1 cellular context compared by ENCODE assay signal in the genomic region with DNA sequence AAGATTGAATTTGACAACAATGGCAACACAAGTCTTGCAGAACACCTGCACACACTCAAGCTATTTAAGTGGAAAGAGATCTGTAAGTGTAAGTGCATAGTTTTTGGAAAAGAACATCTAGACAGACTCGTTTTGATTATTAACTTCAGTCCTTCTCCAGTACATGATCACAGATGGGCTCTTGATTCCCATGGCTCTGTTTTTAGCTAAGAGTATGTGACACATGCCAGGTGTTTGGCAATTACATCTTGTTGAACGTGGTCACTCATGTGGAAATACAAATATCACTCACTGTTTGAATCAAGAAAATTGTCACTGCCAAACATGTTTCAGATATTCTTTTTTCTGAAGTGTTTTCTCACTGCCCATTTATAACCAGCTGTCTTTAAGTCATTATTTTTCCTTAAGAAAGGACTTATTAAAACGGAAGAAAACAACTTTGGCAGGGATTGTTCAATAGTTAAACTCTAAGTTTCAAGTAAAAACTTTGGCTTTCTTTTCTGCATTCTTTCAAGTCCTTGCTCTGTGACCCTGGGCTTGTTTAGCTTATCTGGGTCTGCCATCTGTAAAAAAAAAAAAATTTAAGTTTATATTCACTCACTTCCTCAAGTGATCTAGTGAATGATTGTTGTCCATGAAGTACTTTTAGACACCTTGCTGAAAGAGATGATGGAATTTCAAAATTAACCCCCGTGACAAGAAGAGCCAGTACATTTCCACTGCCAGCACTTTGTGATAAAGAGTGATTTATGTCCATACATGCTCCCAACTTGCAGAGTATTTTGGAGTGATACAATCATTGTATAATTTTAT.
TF ChIP-seq lines count a peak whose summit lies in the region.

No MANE protein-coding gene starts in this region.

TF ChIP-seq in K562, 482 proteins besides CTCF, POLR2A, EP300 and RAD21 (continues in another document):
- TF ChIP-seq ZBTB40 (IDR thresholded peaks at IDR 0.05), result no peak
- TF ChIP-seq ZBTB40 (CRISPR knock-in tag; IDR thresholded peaks at IDR 0.05), result no peak
- TF ChIP-seq U2AF1 (optimal IDR thresholded peaks at IDR 0.05; ENCODE audit: low read depth, low read length), result no peak
- no peak for TF ChIP-seq ZFP36 (IDR thresholded peaks at IDR 0.05; ENCODE audit: low read depth, low read length, partially characterized antibody)
- TF ChIP-seq ATF1 (CRISPR knock-in tag; IDR thresholded peaks at IDR 0.05), result no peak
- no peak for TF ChIP-seq ATF1 (tag; IDR thresholded peaks at IDR 0.05)
- no peak for TF ChIP-seq TEAD4 (IDR thresholded peaks at IDR 0.05; ENCODE audit: low read length)
- TF ChIP-seq TEAD4 (CRISPR knock-in tag; IDR thresholded peaks at IDR 0.05; ENCODE audit: borderline replicate concordance), result no peak
- no peak for TF ChIP-seq BHLHE40 (IDR thresholded peaks at IDR 0.05; ENCODE audit: low read length)
- TF ChIP-seq RCOR1 (IDR thresholded peaks at IDR 0.05; ENCODE audit: borderline replicate concordance in 1 of 2, low read depth in 2 of 2, low read length in 2 of 2), result no peak
- no peak for TF ChIP-seq SMARCA4 (IDR thresholded peaks at IDR 0.05)
- no peak for TF ChIP-seq ZNF124 (CRISPR knock-in tag; IDR thresholded peaks at IDR 0.05)
- TF ChIP-seq CSDE1 (IDR thresholded peaks at IDR 0.05), result no peak
- no peak for TF ChIP-seq ZBTB17 (CRISPR knock-in tag; IDR thresholded peaks at IDR 0.05)
- no peak for TF ChIP-seq SETDB1 (IDR thresholded peaks at IDR 0.05; ENCODE audit: low read length)
- peak; percentile 94 for TF ChIP-seq MEIS2 (IDR thresholded peaks at IDR 0.05; ENCODE audit: partially characterized antibody)
- TF ChIP-seq HINFP (tag; conservative IDR thresholded peaks at IDR 0.05; ENCODE audit: low read depth), result no peak
- TF ChIP-seq HDAC2 (IDR thresholded peaks at IDR 0.05), result no peak
- TF ChIP-seq ZBTB8A (IDR thresholded peaks at IDR 0.05; ENCODE audit: partially characterized antibody), result no peak
- no peak for TF ChIP-seq PBX2 (CRISPR knock-in tag; IDR thresholded peaks at IDR 0.05; ENCODE audit: low read depth)
- peak; percentile 87 for TF ChIP-seq PBX2 (tag; conservative IDR thresholded peaks at IDR 0.05; ENCODE audit: low read depth)
- peak; percentile 74 for TF ChIP-seq ZNF384 (IDR thresholded peaks at IDR 0.05; ENCODE audit: low read depth, low read length)
- no peak for TF ChIP-seq RAD51 (IDR thresholded peaks at IDR 0.05; ENCODE audit: borderline replicate concordance, low read depth)
- no peak for TF ChIP-seq PTRF (tag; IDR thresholded peaks at IDR 0.05)
- no peak for TF ChIP-seq PHB2 (IDR thresholded peaks at IDR 0.05; ENCODE audit: low read depth)
- TF ChIP-seq ZNF696 (CRISPR knock-in tag; conservative IDR thresholded peaks at IDR 0.05), result no peak
- TF ChIP-seq, protein P1, sequence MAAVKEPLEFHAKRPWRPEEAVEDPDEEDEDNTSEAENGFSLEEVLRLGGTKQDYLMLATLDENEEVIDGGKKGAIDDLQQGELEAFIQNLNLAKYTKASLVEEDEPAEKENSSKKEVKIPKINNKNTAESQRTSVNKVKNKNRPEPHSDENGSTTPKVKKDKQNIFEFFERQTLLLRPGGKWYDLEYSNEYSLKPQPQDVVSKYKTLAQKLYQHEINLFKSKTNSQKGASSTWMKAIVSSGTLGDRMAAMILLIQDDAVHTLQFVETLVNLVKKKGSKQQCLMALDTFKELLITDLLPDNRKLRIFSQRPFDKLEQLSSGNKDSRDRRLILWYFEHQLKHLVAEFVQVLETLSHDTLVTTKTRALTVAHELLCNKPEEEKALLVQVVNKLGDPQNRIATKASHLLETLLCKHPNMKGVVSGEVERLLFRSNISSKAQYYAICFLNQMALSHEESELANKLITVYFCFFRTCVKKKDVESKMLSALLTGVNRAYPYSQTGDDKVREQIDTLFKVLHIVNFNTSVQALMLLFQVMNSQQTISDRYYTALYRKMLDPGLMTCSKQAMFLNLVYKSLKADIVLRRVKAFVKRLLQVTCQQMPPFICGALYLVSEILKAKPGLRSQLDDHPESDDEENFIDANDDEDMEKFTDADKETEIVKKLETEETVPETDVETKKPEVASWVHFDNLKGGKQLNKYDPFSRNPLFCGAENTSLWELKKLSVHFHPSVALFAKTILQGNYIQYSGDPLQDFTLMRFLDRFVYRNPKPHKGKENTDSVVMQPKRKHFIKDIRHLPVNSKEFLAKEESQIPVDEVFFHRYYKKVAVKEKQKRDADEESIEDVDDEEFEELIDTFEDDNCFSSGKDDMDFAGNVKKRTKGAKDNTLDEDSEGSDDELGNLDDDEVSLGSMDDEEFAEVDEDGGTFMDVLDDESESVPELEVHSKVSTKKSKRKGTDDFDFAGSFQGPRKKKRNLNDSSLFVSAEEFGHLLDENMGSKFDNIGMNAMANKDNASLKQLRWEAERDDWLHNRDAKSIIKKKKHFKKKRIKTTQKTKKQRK (IDR thresholded peaks at IDR 0.05; ENCODE audit: borderline replicate concordance, low read depth, low read length), result no peak
- no peak for TF ChIP-seq HNRNPLL (IDR thresholded peaks at IDR 0.05; ENCODE audit: low read depth, low read length, poor library complexity, severe bottlenecking)
- no peak for TF ChIP-seq RBM39 (optimal IDR thresholded peaks at IDR 0.05; ENCODE audit: low read depth, low read length)
- TF ChIP-seq, protein P2, sequence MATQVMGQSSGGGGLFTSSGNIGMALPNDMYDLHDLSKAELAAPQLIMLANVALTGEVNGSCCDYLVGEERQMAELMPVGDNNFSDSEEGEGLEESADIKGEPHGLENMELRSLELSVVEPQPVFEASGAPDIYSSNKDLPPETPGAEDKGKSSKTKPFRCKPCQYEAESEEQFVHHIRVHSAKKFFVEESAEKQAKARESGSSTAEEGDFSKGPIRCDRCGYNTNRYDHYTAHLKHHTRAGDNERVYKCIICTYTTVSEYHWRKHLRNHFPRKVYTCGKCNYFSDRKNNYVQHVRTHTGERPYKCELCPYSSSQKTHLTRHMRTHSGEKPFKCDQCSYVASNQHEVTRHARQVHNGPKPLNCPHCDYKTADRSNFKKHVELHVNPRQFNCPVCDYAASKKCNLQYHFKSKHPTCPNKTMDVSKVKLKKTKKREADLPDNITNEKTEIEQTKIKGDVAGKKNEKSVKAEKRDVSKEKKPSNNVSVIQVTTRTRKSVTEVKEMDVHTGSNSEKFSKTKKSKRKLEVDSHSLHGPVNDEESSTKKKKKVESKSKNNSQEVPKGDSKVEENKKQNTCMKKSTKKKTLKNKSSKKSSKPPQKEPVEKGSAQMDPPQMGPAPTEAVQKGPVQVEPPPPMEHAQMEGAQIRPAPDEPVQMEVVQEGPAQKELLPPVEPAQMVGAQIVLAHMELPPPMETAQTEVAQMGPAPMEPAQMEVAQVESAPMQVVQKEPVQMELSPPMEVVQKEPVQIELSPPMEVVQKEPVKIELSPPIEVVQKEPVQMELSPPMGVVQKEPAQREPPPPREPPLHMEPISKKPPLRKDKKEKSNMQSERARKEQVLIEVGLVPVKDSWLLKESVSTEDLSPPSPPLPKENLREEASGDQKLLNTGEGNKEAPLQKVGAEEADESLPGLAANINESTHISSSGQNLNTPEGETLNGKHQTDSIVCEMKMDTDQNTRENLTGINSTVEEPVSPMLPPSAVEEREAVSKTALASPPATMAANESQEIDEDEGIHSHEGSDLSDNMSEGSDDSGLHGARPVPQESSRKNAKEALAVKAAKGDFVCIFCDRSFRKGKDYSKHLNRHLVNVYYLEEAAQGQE (CRISPR knock-in tag; IDR thresholded peaks at IDR 0.05; ENCODE audit: low read depth), result no peak
- TF ChIP-seq HNRNPUL1 (IDR thresholded peaks at IDR 0.05; ENCODE audit: low read length), result no peak
- no peak for TF ChIP-seq ZNF311 (CRISPR knock-in tag; IDR thresholded peaks at IDR 0.05)
